ENCODE assay signal across 1 cellular context in the genomic region with DNA sequence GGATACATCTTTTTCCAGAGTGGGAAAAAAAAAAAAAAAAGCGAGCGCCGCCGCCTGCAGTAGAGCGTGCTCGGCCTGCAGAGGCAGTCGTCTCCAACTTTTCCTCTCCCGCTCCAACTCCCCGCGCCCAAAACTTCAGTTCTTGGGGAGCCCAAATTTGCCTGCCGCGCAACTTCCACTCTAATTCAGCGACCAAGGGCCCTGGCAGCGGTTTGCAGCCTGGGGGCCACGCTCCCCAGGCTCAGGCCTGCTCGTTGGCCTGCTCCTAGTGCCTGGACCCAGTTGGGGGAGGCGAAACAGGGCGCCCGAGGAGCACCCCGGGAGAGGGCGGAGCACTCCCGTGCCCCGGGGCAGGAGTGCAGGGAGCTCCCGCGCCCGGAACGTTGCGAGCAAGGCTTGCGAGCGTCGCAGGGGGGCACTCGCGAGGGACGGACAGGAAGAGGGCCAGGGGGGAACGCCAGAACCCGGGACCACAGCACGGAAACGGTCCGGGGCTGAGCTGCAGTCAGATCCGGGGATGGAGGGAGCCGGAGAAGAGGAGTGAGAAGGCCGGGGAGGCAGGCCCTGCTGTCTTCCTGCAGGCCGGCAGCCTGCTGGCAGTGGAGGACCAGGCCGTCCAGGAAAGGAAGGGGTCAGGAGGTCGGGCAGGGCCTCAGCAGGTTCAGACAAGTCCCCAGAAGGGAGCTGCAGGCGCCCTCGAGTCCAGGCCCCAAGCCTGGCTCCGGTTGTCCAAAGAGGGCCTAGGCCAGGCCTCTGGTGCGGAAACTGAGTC.
TF ChIP-seq lines count a peak whose summit lies in the region.

A gene with protein sequence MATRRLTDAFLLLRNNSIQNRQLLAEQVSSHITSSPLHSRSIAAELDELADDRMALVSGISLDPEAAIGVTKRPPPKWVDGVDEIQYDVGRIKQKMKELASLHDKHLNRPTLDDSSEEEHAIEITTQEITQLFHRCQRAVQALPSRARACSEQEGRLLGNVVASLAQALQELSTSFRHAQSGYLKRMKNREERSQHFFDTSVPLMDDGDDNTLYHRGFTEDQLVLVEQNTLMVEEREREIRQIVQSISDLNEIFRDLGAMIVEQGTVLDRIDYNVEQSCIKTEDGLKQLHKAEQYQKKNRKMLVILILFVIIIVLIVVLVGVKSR (plus strand): TSS at position 508 of the 772 bp plus-strand sequence. CDS start 724 bp downstream, outside the sequence.

TF ChIP-seq in K562, 482 proteins besides CTCF, POLR2A, EP300 and RAD21 (continued from another document and continues in another):
- TF ChIP-seq TAF1 (IDR thresholded peaks at IDR 0.05; ENCODE audit: control insufficient read depth, extremely low read depth, insufficient read depth, low read length, severe bottlenecking) = peak; percentile 95
- peak; percentile 100 for TF ChIP-seq GABPB1 (CRISPR knock-in tag; IDR thresholded peaks at IDR 0.05)
- no peak for TF ChIP-seq DMBX1 (CRISPR knock-in tag; IDR thresholded peaks at IDR 0.05; ENCODE audit: borderline replicate concordance)
- no peak; the same call in 1 of the 2 replicates for TF ChIP-seq TCF3 (CRISPR knock-in tag; IDR thresholded peaks at IDR 0.05)
- TF ChIP-seq, protein P1, sequence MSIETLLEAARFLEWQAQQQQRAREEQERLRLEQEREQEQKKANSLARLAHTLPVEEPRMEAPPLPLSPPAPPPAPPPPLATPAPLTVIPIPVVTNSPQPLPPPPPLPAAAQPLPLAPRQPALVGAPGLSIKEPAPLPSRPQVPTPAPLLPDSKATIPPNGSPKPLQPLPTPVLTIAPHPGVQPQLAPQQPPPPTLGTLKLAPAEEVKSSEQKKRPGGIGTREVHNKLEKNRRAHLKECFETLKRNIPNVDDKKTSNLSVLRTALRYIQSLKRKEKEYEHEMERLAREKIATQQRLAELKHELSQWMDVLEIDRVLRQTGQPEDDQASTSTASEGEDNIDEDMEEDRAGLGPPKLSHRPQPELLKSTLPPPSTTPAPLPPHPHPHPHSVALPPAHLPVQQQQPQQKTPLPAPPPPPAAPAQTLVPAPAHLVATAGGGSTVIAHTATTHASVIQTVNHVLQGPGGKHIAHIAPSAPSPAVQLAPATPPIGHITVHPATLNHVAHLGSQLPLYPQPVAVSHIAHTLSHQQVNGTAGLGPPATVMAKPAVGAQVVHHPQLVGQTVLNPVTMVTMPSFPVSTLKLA (conservative IDR thresholded peaks at IDR 0.05) = peak; percentile 73 to 84
- TF ChIP-seq MTF1 (CRISPR knock-in tag; IDR thresholded peaks at IDR 0.05; ENCODE audit: borderline replicate concordance) = no peak
- no peak for TF ChIP-seq DDX20 (tag; IDR thresholded peaks at IDR 0.05; ENCODE audit: low read depth)
- TF ChIP-seq ZNF408 (CRISPR knock-in tag; IDR thresholded peaks at IDR 0.05; ENCODE audit: low read depth) = no peak
- TF ChIP-seq NUFIP1 (IDR thresholded peaks at IDR 0.05; ENCODE audit: partially characterized antibody) = peak; percentile 20
- TF ChIP-seq ZSCAN32 (CRISPR knock-in tag; IDR thresholded peaks at IDR 0.05) = no peak
- TF ChIP-seq FOS (IDR thresholded peaks at IDR 0.05; ENCODE audit: extremely low read depth, insufficient read length) = no peak
- TF ChIP-seq TCF7L2 (IDR thresholded peaks at IDR 0.05; ENCODE audit: low read depth, low read length) = peak; percentile 37; the same call in 1 of the 2 replicates
- TF ChIP-seq, protein P2, sequence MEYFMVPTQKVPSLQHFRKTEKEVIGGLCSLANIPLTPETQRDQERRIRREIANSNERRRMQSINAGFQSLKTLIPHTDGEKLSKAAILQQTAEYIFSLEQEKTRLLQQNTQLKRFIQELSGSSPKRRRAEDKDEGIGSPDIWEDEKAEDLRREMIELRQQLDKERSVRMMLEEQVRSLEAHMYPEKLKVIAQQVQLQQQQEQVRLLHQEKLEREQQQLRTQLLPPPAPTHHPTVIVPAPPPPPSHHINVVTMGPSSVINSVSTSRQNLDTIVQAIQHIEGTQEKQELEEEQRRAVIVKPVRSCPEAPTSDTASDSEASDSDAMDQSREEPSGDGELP (CRISPR knock-in tag; IDR thresholded peaks at IDR 0.05; ENCODE audit: borderline replicate concordance) = peak; percentile 77
- TF ChIP-seq GABPB2 (CRISPR knock-in tag; conservative IDR thresholded peaks at IDR 0.05) = 0 out of 2 replicates have a peak, but pooled peaks have one; percentile 50
- no peak; the same call in 1 of the 2 replicates for TF ChIP-seq PHB (CRISPR knock-in tag; IDR thresholded peaks at IDR 0.05)
- TF ChIP-seq HLTF (IDR thresholded peaks at IDR 0.05) = peak; percentile 85
- TF ChIP-seq NFYB (IDR thresholded peaks at IDR 0.05; ENCODE audit: extremely low read depth, insufficient read length) = no peak
- peak; percentile 82; the same call in 1 of the 2 replicates for TF ChIP-seq NR2F6 (CRISPR knock-in tag; IDR thresholded peaks at IDR 0.05)
- peak; percentile 58 for TF ChIP-seq PML (IDR thresholded peaks at IDR 0.05; ENCODE audit: low read length)
- TF ChIP-seq, protein P3, sequence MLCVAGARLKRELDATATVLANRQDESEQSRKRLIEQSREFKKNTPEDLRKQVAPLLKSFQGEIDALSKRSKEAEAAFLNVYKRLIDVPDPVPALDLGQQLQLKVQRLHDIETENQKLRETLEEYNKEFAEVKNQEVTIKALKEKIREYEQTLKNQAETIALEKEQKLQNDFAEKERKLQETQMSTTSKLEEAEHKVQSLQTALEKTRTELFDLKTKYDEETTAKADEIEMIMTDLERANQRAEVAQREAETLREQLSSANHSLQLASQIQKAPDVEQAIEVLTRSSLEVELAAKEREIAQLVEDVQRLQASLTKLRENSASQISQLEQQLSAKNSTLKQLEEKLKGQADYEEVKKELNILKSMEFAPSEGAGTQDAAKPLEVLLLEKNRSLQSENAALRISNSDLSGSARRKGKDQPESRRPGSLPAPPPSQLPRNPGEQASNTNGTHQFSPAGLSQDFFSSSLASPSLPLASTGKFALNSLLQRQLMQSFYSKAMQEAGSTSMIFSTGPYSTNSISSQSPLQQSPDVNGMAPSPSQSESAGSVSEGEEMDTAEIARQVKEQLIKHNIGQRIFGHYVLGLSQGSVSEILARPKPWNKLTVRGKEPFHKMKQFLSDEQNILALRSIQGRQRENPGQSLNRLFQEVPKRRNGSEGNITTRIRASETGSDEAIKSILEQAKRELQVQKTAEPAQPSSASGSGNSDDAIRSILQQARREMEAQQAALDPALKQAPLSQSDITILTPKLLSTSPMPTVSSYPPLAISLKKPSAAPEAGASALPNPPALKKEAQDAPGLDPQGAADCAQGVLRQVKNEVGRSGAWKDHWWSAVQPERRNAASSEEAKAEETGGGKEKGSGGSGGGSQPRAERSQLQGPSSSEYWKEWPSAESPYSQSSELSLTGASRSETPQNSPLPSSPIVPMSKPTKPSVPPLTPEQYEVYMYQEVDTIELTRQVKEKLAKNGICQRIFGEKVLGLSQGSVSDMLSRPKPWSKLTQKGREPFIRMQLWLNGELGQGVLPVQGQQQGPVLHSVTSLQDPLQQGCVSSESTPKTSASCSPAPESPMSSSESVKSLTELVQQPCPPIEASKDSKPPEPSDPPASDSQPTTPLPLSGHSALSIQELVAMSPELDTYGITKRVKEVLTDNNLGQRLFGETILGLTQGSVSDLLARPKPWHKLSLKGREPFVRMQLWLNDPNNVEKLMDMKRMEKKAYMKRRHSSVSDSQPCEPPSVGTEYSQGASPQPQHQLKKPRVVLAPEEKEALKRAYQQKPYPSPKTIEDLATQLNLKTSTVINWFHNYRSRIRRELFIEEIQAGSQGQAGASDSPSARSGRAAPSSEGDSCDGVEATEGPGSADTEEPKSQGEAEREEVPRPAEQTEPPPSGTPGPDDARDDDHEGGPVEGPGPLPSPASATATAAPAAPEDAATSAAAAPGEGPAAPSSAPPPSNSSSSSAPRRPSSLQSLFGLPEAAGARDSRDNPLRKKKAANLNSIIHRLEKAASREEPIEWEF (CRISPR knock-in tag; IDR thresholded peaks at IDR 0.05) = no peak
- peak; percentile 89; the same call in 1 of the 2 replicates for TF ChIP-seq KLF13 (tag; IDR thresholded peaks at IDR 0.05; ENCODE audit: borderline replicate concordance, low read depth)
- TF ChIP-seq, protein P4, sequence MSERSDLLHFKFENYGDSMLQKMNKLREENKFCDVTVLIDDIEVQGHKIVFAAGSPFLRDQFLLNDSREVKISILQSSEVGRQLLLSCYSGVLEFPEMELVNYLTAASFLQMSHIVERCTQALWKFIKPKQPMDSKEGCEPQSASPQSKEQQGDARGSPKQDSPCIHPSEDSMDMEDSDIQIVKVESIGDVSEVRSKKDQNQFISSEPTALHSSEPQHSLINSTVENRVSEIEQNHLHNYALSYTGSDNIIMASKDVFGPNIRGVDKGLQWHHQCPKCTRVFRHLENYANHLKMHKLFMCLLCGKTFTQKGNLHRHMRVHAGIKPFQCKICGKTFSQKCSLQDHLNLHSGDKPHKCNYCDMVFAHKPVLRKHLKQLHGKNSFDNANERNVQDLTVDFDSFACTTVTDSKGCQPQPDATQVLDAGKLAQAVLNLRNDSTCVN (CRISPR knock-in tag; IDR thresholded peaks at IDR 0.05) = no peak
- no peak for TF ChIP-seq ZNF785 (CRISPR knock-in tag; IDR thresholded peaks at IDR 0.05)
- TF ChIP-seq, protein P5, sequence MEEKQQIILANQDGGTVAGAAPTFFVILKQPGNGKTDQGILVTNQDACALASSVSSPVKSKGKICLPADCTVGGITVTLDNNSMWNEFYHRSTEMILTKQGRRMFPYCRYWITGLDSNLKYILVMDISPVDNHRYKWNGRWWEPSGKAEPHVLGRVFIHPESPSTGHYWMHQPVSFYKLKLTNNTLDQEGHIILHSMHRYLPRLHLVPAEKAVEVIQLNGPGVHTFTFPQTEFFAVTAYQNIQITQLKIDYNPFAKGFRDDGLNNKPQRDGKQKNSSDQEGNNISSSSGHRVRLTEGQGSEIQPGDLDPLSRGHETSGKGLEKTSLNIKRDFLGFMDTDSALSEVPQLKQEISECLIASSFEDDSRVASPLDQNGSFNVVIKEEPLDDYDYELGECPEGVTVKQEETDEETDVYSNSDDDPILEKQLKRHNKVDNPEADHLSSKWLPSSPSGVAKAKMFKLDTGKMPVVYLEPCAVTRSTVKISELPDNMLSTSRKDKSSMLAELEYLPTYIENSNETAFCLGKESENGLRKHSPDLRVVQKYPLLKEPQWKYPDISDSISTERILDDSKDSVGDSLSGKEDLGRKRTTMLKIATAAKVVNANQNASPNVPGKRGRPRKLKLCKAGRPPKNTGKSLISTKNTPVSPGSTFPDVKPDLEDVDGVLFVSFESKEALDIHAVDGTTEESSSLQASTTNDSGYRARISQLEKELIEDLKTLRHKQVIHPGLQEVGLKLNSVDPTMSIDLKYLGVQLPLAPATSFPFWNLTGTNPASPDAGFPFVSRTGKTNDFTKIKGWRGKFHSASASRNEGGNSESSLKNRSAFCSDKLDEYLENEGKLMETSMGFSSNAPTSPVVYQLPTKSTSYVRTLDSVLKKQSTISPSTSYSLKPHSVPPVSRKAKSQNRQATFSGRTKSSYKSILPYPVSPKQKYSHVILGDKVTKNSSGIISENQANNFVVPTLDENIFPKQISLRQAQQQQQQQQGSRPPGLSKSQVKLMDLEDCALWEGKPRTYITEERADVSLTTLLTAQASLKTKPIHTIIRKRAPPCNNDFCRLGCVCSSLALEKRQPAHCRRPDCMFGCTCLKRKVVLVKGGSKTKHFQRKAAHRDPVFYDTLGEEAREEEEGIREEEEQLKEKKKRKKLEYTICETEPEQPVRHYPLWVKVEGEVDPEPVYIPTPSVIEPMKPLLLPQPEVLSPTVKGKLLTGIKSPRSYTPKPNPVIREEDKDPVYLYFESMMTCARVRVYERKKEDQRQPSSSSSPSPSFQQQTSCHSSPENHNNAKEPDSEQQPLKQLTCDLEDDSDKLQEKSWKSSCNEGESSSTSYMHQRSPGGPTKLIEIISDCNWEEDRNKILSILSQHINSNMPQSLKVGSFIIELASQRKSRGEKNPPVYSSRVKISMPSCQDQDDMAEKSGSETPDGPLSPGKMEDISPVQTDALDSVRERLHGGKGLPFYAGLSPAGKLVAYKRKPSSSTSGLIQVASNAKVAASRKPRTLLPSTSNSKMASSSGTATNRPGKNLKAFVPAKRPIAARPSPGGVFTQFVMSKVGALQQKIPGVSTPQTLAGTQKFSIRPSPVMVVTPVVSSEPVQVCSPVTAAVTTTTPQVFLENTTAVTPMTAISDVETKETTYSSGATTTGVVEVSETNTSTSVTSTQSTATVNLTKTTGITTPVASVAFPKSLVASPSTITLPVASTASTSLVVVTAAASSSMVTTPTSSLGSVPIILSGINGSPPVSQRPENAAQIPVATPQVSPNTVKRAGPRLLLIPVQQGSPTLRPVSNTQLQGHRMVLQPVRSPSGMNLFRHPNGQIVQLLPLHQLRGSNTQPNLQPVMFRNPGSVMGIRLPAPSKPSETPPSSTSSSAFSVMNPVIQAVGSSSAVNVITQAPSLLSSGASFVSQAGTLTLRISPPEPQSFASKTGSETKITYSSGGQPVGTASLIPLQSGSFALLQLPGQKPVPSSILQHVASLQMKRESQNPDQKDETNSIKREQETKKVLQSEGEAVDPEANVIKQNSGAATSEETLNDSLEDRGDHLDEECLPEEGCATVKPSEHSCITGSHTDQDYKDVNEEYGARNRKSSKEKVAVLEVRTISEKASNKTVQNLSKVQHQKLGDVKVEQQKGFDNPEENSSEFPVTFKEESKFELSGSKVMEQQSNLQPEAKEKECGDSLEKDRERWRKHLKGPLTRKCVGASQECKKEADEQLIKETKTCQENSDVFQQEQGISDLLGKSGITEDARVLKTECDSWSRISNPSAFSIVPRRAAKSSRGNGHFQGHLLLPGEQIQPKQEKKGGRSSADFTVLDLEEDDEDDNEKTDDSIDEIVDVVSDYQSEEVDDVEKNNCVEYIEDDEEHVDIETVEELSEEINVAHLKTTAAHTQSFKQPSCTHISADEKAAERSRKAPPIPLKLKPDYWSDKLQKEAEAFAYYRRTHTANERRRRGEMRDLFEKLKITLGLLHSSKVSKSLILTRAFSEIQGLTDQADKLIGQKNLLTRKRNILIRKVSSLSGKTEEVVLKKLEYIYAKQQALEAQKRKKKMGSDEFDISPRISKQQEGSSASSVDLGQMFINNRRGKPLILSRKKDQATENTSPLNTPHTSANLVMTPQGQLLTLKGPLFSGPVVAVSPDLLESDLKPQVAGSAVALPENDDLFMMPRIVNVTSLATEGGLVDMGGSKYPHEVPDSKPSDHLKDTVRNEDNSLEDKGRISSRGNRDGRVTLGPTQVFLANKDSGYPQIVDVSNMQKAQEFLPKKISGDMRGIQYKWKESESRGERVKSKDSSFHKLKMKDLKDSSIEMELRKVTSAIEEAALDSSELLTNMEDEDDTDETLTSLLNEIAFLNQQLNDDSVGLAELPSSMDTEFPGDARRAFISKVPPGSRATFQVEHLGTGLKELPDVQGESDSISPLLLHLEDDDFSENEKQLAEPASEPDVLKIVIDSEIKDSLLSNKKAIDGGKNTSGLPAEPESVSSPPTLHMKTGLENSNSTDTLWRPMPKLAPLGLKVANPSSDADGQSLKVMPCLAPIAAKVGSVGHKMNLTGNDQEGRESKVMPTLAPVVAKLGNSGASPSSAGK (IDR thresholded peaks at IDR 0.05) = peak; percentile 43
- 0 out of 2 replicates have a peak, but pooled peaks have one; percentile 47 for TF ChIP-seq ZNF253 (CRISPR knock-in tag; conservative IDR thresholded peaks at IDR 0.05)
- TF ChIP-seq PTRF (tag; IDR thresholded peaks at IDR 0.05) = no peak
- no peak for TF ChIP-seq KAT8 (IDR thresholded peaks at IDR 0.05; ENCODE audit: low read depth)
- peak; percentile 87 for TF ChIP-seq CCNT2 (IDR thresholded peaks at IDR 0.05; ENCODE audit: borderline replicate concordance, extremely low read depth, insufficient read length, low read depth, low read length)
- no peak for TF ChIP-seq DNMT1 (IDR thresholded peaks at IDR 0.05)
